In genomic region chr9:34591091-34591910, GRCh38 we compare ENCODE assay signal across 8 cellular contexts. TPM values are rescaled to one million over a fixed set of nuclear protein-coding genes. Genes with fewer than 3 reads are reported as not detected.
DNase-seq lines count a peak whose midpoint lies in the region; ATAC-seq lines count a peak whose summit lies in the region.

No MANE protein-coding gene starts in this region.

- H3K4me3 ChIP-seq in mesenchymal stem cell (ENCODE audit: insufficient read depth in 1 of 2, low read depth in 1 of 2, low read length in 2 of 2): peak overlapping the region; percentile 30 to 68

- H3K79me1 ChIP-seq in mesenchymal stem cell (replicated peaks; ENCODE audit: low read length, poor library complexity, severe bottlenecking): no peaks in the 10 kb centered on the region

- WGBS in mesenchymal stem cell: 2% methylated on average over 56 of the region's 66 CpGs

- no peak overlapping the region for H3K9ac ChIP-seq in mesenchymal stem cell (ENCODE audit: low read length)

- no peak overlapping the region for H2AK5ac ChIP-seq in mesenchymal stem cell (ENCODE audit: low read length, severe bottlenecking)

- DNase-seq in DMS153 treated with DMSO at 0.1 percent for 48 hours (lab: John Stamatoyannopoulos, UW; ENCODE audit: unreplicated experiment) (peak; percentile 64), NCI-H69 (lab: John Stamatoyannopoulos, UW) (peak; percentile 81), mesenchymal stem cell (peak; percentile 77)
- DNase-seq in activated CD8-positive, alpha-beta memory T cell treated with anti-CD3 and anti-CD28 coated beads for 48 hours (ENCODE audit: low read depth in 2 of 3, low spot score in 2 of 3): peak; percentile 51 to 73 (median 64)
- peak; percentile 75 to 78 (median 76) for DNase-seq in effector memory CD8-positive, alpha-beta T cell
- peak; percentile 66 for DNase-seq in stimulated activated CD8-positive, alpha-beta memory T cell treated with anti-CD3 and anti-CD28 coated beads, Interleukin-12 subunit alpha, Interleukin-12 subunit beta, amount 100 ng/mL, for 1 hour (ENCODE audit: low read depth)

- no peak overlapping the region for H3K14ac ChIP-seq in mesenchymal stem cell (ENCODE audit: low read length in 2 of 2)

- ATAC-seq in HG02642 (IDR thresholded peaks at IDR 0.05; ENCODE audit: poor library complexity, unreplicated experiment): peak; percentile 75
- ATAC-seq in effector memory CD8-positive, alpha-beta T cell (replicated peaks): peak; percentile 82
- ATAC-seq in HG03571 (IDR thresholded peaks at IDR 0.05; ENCODE audit: unreplicated experiment): no peak

- peak overlapping the region; percentile 3 for H2AFZ ChIP-seq in mesenchymal stem cell (ENCODE audit: low read depth, low read length)

- H4K8ac ChIP-seq in mesenchymal stem cell (ENCODE audit: low read length): no peak overlapping the region

- H3K4me1 ChIP-seq in mesenchymal stem cell (ENCODE audit: control insufficient read depth, insufficient read depth, low read depth, low read length): peaks cover 29% of the 10 kb centered on the region

- H3K27ac ChIP-seq in mesenchymal stem cell (ENCODE audit: low read length, poor library complexity, severe bottlenecking): no peak overlapping the region

- no peaks in the 10 kb centered on the region for H3K9me3 ChIP-seq in mesenchymal stem cell (ENCODE audit: control insufficient read depth, low read length)

- no peak overlapping the region for H3K27ac Mint-ChIP-seq in effector memory CD8-positive, alpha-beta T cell

- H3K27me3 ChIP-seq in mesenchymal stem cell (ENCODE audit: control insufficient read depth in 1 of 2, insufficient read depth in 1 of 2, low read length in 2 of 2): peaks cover 84 to 86% of the 10 kb centered on the region in 2 experiments

- no peak overlapping the region for H2BK12ac ChIP-seq in mesenchymal stem cell (ENCODE audit: low read length in 2 of 2)

- no peak overlapping the region for H2BK5ac ChIP-seq in mesenchymal stem cell (ENCODE audit: low read depth, low read length, poor library complexity, severe bottlenecking)

- H3K27me3 Mint-ChIP-seq in effector memory CD8-positive, alpha-beta T cell: peaks cover 75 to 91% of the 10 kb centered on the region in 2 donors

- H3K9me3 Mint-ChIP-seq in effector memory CD8-positive, alpha-beta T cell: no peaks in the 10 kb centered on the region

- H2BK120ac ChIP-seq in mesenchymal stem cell (ENCODE audit: low read depth, low read length): no peak overlapping the region

- H3K4me3 Mint-ChIP-seq in effector memory CD8-positive, alpha-beta T cell: peak overlapping the region; percentile 76 to 83

- H4K91ac ChIP-seq in mesenchymal stem cell (ENCODE audit: low read length): no peak overlapping the region

- no peaks in the 10 kb centered on the region for H3K36me3 Mint-ChIP-seq in effector memory CD8-positive, alpha-beta T cell (ENCODE audit: insufficient read depth)

- peak overlapping the region; percentile 35 for H3K4me2 ChIP-seq in mesenchymal stem cell (ENCODE audit: low read length, poor library complexity, severe bottlenecking)

- H3K4me1 Mint-ChIP-seq in effector memory CD8-positive, alpha-beta T cell (ENCODE audit: low read depth in 2 of 2): peaks cover 24 to 27% of the 10 kb centered on the region in 2 donors

- no peak overlapping the region for H3K23ac ChIP-seq in mesenchymal stem cell (ENCODE audit: low read length in 2 of 2)

- H3K18ac ChIP-seq in mesenchymal stem cell (ENCODE audit: low read depth in 1 of 2, low read length in 2 of 2): no peak overlapping the region

- H3K36me3 ChIP-seq in mesenchymal stem cell (ENCODE audit: control insufficient read depth in 1 of 2, insufficient read depth in 2 of 2, low read depth in 1 of 2, low read length in 2 of 2): no peaks in the 10 kb centered on the region

- H2BK15ac ChIP-seq in mesenchymal stem cell (ENCODE audit: low read depth, poor library complexity, severe bottlenecking): no peak overlapping the region

- H3K4ac ChIP-seq in mesenchymal stem cell (ENCODE audit: low read depth in 1 of 2, low read length in 2 of 2): no peak overlapping the region

RNA-seq across cellular contexts. Expression of gene CNTFR, which starts 1.8 kb away (rescaled TPM):
- 0.03 TPM for polyA plus RNA-seq in mesenchymal stem cell (2013, experiment 1 of 2)
- polyA plus RNA-seq in mesenchymal stem cell (2013, experiment 2 of 2): 0.01 TPM

RNA-seq across cellular contexts. Expression of gene RPP25L, which starts 20.6 kb away (rescaled TPM):
- polyA plus RNA-seq in mesenchymal stem cell (2013, experiment 1 of 2): 22.9 TPM
- 22.5 TPM for polyA plus RNA-seq in mesenchymal stem cell (2013, experiment 2 of 2)

RNA-seq across cellular contexts. Expression of gene DCTN3, which starts 29.0 kb away (rescaled TPM):
- 96.8 TPM for polyA plus RNA-seq in mesenchymal stem cell (2013, experiment 1 of 2)
- polyA plus RNA-seq in mesenchymal stem cell (2013, experiment 2 of 2): 99.4 TPM

RNA-seq across cellular contexts. Expression of gene ARID3C, which starts 37.6 kb away (rescaled TPM):
- 0.04 TPM for polyA plus RNA-seq in mesenchymal stem cell (2013, experiment 1 of 2)
- 0.04 TPM for polyA plus RNA-seq in mesenchymal stem cell (2013, experiment 2 of 2)

RNA-seq across cellular contexts. Expression of gene SIGMAR1, which starts 46.3 kb away (rescaled TPM):
- polyA plus RNA-seq in mesenchymal stem cell (2013, experiment 1 of 2): 83.0 TPM
- 83.4 TPM for polyA plus RNA-seq in mesenchymal stem cell (2013, experiment 2 of 2)
